Comparison of ENCODE assay signal across 20 cellular contexts in genomic region chr22:48301421-48301820, GRCh38.
"Had no signal": no experiment of that assay in that cellular context is flagged by ENCODE, and none has a peak within 500 bp of the region (broad histone marks: within the 10 kb centered on the region; RNA-seq: fewer than 3 reads in every experiment).

No MANE protein-coding gene starts in this region.

- H3K27ac ChIP-seq: ascending aorta, epithelial cell of prostate, foreskin keratinocyte, hepatocyte, ovary, suprapubic skin had no signal

- H3K4me3 ChIP-seq: ascending aorta, hepatocyte, ovary, smooth muscle cell, suprapubic skin had no signal

- DNase-seq: activated CD4-positive, alpha-beta T cell treated with anti-CD3 and anti-CD28 coated beads, Interleukin-2, amount 10 ng/mL, durations not matched to agents 7 days and 5 days; activated gamma-delta T cell; effector memory CD4-positive, alpha-beta T cell; foreskin keratinocyte; naive thymus-derived CD8-positive, alpha-beta T cell; ovary; stimulated activated CD4-positive, alpha-beta T cell treated with anti-CD3 and anti-CD28 coated beads, Interleukin-4, amount 100 ng/mL, for 1 hour; stimulated activated naive CD8-positive, alpha-beta T cell treated with anti-CD3 and anti-CD28 coated beads, Interleukin-15, amount 100 ng/mL, for 72 hours; T-helper 1 cell; T1000; trophoblast cell had no signal

- H3K36me3 ChIP-seq: ascending aorta, ovary, suprapubic skin had no signal

- H3K4me1 ChIP-seq: ascending aorta, foreskin keratinocyte had no signal

- H3K27me3 ChIP-seq: ascending aorta, foreskin keratinocyte, hepatocyte, ovary had no signal

- H3K4me1 Mint-ChIP-seq: activated CD4-positive, alpha-beta T cell treated with anti-CD3 and anti-CD28 coated beads, Interleukin-2, amount 10 ng/mL, durations not matched to agents 7 days and 5 days; activated naive CD4-positive, alpha-beta T cell treated with anti-CD3 and anti-CD28 coated beads, Interleukin-2, amount 50 U/mL, for 24 hours; memory B cell; stimulated activated naive CD8-positive, alpha-beta T cell treated with anti-CD3 and anti-CD28 coated beads, Interleukin-15, amount 100 ng/mL, for 72 hours had no signal

- ATAC-seq: foreskin keratinocyte; naive thymus-derived CD8-positive, alpha-beta T cell; sciatic nerve; stimulated activated naive CD8-positive, alpha-beta T cell treated with anti-CD3 and anti-CD28 coated beads, Interleukin-15, amount 100 ng/mL, for 72 hours had no signal

- H3K4me3 Mint-ChIP-seq: activated CD4-positive, alpha-beta T cell treated with anti-CD3 and anti-CD28 coated beads, Interleukin-2, amount 10 ng/mL, durations not matched to agents 7 days and 5 days; activated naive CD4-positive, alpha-beta T cell treated with anti-CD3 and anti-CD28 coated beads, Interleukin-2, amount 50 U/mL, for 24 hours; dendritic cell treated with granulocyte-macrophage colony-stimulating factor and Interleukin-4, amounts not matched to agents 40 ng/mL and 50 ng/mL, for 4 days; memory B cell; naive thymus-derived CD8-positive, alpha-beta T cell; stimulated activated naive CD8-positive, alpha-beta T cell treated with anti-CD3 and anti-CD28 coated beads, Interleukin-15, amount 100 ng/mL, for 72 hours had no signal

- H3K9me3 ChIP-seq: ascending aorta, ovary, suprapubic skin had no signal

- H3K27me3 Mint-ChIP-seq: activated CD4-positive, alpha-beta T cell treated with anti-CD3 and anti-CD28 coated beads, Interleukin-2, amount 10 ng/mL, durations not matched to agents 7 days and 5 days; dendritic cell treated with granulocyte-macrophage colony-stimulating factor and Interleukin-4, amounts not matched to agents 40 ng/mL and 50 ng/mL, for 4 days had no signal

- H3K27ac Mint-ChIP-seq: activated CD4-positive, alpha-beta T cell treated with anti-CD3 and anti-CD28 coated beads, Interleukin-2, amount 10 ng/mL, durations not matched to agents 7 days and 5 days; activated naive CD4-positive, alpha-beta T cell treated with anti-CD3 and anti-CD28 coated beads, Interleukin-2, amount 50 U/mL, for 24 hours; dendritic cell treated with granulocyte-macrophage colony-stimulating factor and Interleukin-4, amounts not matched to agents 40 ng/mL and 50 ng/mL, for 4 days; memory B cell; naive thymus-derived CD8-positive, alpha-beta T cell; stimulated activated naive CD8-positive, alpha-beta T cell treated with anti-CD3 and anti-CD28 coated beads, Interleukin-15, amount 100 ng/mL, for 72 hours had no signal

- H3K36me3 Mint-ChIP-seq: activated naive CD4-positive, alpha-beta T cell treated with anti-CD3 and anti-CD28 coated beads, Interleukin-2, amount 50 U/mL, for 24 hours; memory B cell; naive thymus-derived CD8-positive, alpha-beta T cell had no signal

- H3K9me3 Mint-ChIP-seq: activated CD4-positive, alpha-beta T cell treated with anti-CD3 and anti-CD28 coated beads, Interleukin-2, amount 10 ng/mL, durations not matched to agents 7 days and 5 days; activated naive CD4-positive, alpha-beta T cell treated with anti-CD3 and anti-CD28 coated beads, Interleukin-2, amount 50 U/mL, for 24 hours; dendritic cell treated with granulocyte-macrophage colony-stimulating factor and Interleukin-4, amounts not matched to agents 40 ng/mL and 50 ng/mL, for 4 days; memory B cell; stimulated activated naive CD8-positive, alpha-beta T cell treated with anti-CD3 and anti-CD28 coated beads, Interleukin-15, amount 100 ng/mL, for 72 hours had no signal
